In the genomic region with DNA sequence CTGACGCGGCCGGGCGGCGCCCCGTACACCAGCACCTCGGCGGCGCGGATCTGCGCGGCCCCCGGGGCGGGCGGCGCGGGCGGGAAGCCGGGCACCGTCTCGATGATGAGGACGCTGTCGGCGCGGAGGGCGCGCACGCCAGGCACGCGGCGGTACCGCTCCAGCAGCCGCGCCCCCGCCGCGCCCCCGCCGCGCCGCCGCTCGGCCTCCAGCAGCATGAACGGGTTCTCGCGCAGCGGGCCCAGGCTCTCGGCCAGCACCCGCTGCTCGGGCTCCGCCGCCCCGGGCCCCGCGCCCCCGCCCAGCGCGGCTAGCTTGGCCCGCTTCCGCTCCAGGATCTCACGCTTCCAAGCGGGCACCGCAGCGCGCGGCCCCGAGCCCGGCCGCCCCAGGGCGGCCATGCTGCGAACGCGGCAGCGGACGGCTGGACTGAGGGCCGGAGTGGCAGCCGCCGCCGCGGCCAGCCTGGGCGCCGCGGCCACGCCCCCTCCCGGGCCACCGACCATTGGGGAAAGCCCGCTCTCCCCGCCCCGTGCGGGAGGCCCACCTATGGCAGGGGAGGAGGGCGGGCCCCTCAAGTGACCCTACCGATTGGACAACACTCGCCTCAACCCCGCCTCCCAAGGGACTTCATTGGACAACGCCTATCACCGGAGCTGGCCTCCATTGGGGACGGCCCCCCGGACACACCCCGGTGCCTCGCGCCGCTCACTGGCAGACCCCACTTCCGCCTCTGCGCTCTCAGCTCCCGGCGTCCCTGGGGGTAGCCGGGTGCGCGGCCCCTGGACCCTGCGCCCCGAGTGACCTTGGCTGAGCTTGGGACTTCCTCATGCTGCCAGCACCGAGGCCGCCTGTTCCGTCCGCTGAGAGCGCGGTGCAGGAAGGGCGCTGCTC, we compare ENCODE assay signal across 8 cellular contexts. TPM values are rescaled to one million over a fixed set of nuclear protein-coding genes. Genes with fewer than 3 reads are reported as not detected.
DNase-seq lines count a peak whose midpoint lies in the region; ATAC-seq, FAIRE-seq and TF ChIP-seq lines count a peak whose summit lies in the region.

A gene with protein sequence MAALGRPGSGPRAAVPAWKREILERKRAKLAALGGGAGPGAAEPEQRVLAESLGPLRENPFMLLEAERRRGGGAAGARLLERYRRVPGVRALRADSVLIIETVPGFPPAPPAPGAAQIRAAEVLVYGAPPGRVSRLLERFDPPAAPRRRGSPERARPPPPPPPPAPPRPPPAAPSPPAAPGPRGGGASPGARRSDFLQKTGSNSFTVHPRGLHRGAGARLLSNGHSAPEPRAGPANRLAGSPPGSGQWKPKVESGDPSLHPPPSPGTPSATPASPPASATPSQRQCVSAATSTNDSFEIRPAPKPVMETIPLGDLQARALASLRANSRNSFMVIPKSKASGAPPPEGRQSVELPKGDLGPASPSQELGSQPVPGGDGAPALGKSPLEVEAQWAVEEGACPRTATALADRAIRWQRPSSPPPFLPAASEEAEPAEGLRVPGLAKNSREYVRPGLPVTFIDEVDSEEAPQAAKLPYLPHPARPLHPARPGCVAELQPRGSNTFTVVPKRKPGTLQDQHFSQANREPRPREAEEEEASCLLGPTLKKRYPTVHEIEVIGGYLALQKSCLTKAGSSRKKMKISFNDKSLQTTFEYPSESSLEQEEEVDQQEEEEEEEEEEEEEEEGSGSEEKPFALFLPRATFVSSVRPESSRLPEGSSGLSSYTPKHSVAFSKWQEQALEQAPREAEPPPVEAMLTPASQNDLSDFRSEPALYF (minus strand): TSS at position 431 of the 894 bp plus-strand sequence. CDS start 30 bp downstream, at position 401.

- ATAC-seq in HG02852 (IDR thresholded peaks at IDR 0.05; ENCODE audit: unreplicated experiment) (peak; percentile 92), left cardiac atrium (peak; percentile 98)

- intact Hi-C loops in left cardiac atrium (cut with DNase I) (no loop called here), posterior vena cava (cut with DNase I) (no loop called here)

- peak; percentile 93 for TF ChIP-seq POLR2A in GM12892 (IDR thresholded peaks at IDR 0.05; ENCODE audit: low read depth, low read length)

- peak; percentile 97 for FAIRE-seq in GM12892 (lab: Jason Lieb, UNC)

- DNase-seq in GM12892 (ENCODE audit: insufficient read length) (peak; percentile 100), NCI-H146 (lab: John Stamatoyannopoulos, UW) (peak; percentile 99), T-helper 1 cell (peak; percentile 96 to 98 (median 97)), amniotic stem cell (lab: John Stamatoyannopoulos, UW) (peak; percentile 96), left cardiac atrium (peak; percentile 100), posterior vena cava (ENCODE audit: low spot score) (peak; percentile 100), ureter (ENCODE audit: low spot score) (peak; percentile 99)

RNA-seq across cellular contexts. Expression of the gene that starts here (rescaled TPM):
- 4.1 TPM for polyA plus RNA-seq in GM12892 (2012; ENCODE audit: missing spikeins)
- 10 to 100 TPM in 1 of 2 donors, 1 to 10 TPM in 1; 7.6 to 11.4 TPM for total RNA-seq in left cardiac atrium
- 1 to 10 TPM; 4.2 to 8.8 TPM for total RNA-seq in posterior vena cava
- 17.6 TPM for total RNA-seq in ureter

Comparison
In these comparisons a context has a peak if more than half of its experiments do, and no peak if none do; other contexts are left out.
1. Peak in every context shown above with its lines: DNase-seq and ATAC-seq.